Comparison of ENCODE assay signal across 1 cellular context in the genomic region with DNA sequence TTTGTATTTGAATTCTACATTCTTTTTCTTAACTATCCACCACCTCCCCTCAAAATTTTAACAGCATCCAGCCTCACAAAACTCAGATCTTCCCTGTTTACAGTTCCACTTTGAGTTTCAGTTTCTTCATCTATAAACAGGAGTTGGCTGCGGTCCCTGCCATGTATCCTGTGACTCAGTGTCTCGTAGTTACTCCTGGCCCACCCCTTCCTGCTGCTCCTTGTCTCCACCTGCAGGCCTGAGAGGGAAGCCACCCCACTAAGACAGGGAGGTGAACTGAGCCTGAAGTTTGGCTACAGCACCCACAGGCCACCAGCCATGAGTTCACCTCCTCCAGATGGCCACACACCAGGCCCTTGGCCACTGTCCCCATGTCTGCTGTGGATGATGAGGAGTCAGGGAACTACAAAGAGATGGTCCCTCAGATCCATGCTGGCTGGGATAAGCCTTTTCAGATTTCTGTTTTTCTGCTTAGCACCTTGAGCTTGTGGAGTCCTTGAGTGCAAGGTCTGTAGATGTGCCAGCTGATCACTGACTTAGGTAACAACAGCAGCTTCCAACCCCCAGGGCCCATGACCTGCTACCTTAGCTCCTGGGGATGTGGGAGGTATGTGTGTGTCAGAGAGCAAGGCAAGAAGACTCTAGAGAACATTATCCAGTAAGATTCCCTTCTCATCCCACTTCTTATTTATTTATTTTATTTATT.
TF ChIP-seq lines count a peak whose summit lies in the region.

No MANE protein-coding gene starts in this region.

TF ChIP-seq in WTC11, 78 proteins besides CTCF, POLR2A, EP300 and RAD21 (continued from another document):
- TF ChIP-seq, protein P1, sequence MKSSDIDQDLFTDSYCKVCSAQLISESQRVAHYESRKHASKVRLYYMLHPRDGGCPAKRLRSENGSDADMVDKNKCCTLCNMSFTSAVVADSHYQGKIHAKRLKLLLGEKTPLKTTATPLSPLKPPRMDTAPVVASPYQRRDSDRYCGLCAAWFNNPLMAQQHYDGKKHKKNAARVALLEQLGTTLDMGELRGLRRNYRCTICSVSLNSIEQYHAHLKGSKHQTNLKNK (CRISPR knock-in tag; IDR thresholded peaks at IDR 0.05): no peak
